9 cellular contexts compared by ENCODE assay signal in genomic region chr9:78103971-78104433, GRCh38.
DNase-seq lines count a peak whose midpoint lies in the region; ATAC-seq and TF ChIP-seq lines count a peak whose summit lies in the region.
"Had no signal": no experiment of that assay in that cellular context is flagged by ENCODE, and none has a peak within 500 bp of the region (broad histone marks: within the 10 kb centered on the region; RNA-seq: fewer than 3 reads in every experiment).

No MANE protein-coding gene starts in this region.

- CTCF ChIA-PET in CD4-positive, alpha-beta T cell (lab: Charles Lee) = no interaction called here
- CTCF ChIA-PET in Calu3 (lab: Charles Lee) = no interaction called here

- no TSS peak for BruUV-seq in Calu3 (replicated peaks; lab: Mats Ljungman, UMichigan)

- H3K27me3 Mint-ChIP-seq in CD4-positive, alpha-beta T cell = no peaks in the 10 kb centered on the region
- no peaks in the 10 kb centered on the region for H3K27me3 Mint-ChIP-seq in activated T-helper 17 cell treated with anti-CD3 and anti-CD28 coated beads, Interleukin-2, amount 50 U/mL, for 72 hours
- H3K27me3 Mint-ChIP-seq in Calu3 (ENCODE audit: unreplicated experiment) = no peaks in the 10 kb centered on the region

- peak overlapping the region; percentile 48 for H3K27ac Mint-ChIP-seq in CD4-positive, alpha-beta T cell
- peak overlapping the region; percentile 15 for H3K27ac Mint-ChIP-seq in activated T-helper 17 cell treated with anti-CD3 and anti-CD28 coated beads, Interleukin-2, amount 50 U/mL, for 72 hours
- no peak overlapping the region for H3K27ac Mint-ChIP-seq in Calu3 (ENCODE audit: unreplicated experiment)

- POLR2A ChIA-PET in CD4-positive, alpha-beta T cell (lab: Charles Lee) = interaction anchor here (0.6 kb wide), 1 partner anchor 22 kb away, joined by 5 read pairs; no protein-coding TSS in a partner anchor

- no peak for ATAC-seq in CD4-positive, alpha-beta T cell (ENCODE audit: poor library complexity)
- ATAC-seq in GM19467 (IDR thresholded peaks at IDR 0.05; ENCODE audit: unreplicated experiment) (peak; percentile 67), HG03460 (IDR thresholded peaks at IDR 0.05; ENCODE audit: unreplicated experiment) (peak; percentile 69)
- peak; percentile 78 for ATAC-seq in activated T-helper 17 cell treated with anti-CD3 and anti-CD28 coated beads, Interleukin-2, amount 50 U/mL, for 72 hours (replicated peaks)

- intact Hi-C loops in CD4-positive, alpha-beta T cell (cut with DNase I, micrococcal nuclease) = no loop called here
- intact Hi-C loops in Calu3 (cut with micrococcal nuclease; ENCODE audit: unreplicated experiment) = no loop called here

- H3K9me3 ChIP-seq in CD4-positive, alpha-beta T cell (ENCODE audit: control insufficient read depth, low read length) = no peaks in the 10 kb centered on the region

- peaks cover 4% of the 10 kb centered on the region for H3K36me3 Mint-ChIP-seq in CD4-positive, alpha-beta T cell (ENCODE audit: low read depth)
- no peaks in the 10 kb centered on the region for H3K36me3 Mint-ChIP-seq in activated T-helper 17 cell treated with anti-CD3 and anti-CD28 coated beads, Interleukin-2, amount 50 U/mL, for 72 hours (ENCODE audit: low read depth)
- no peaks in the 10 kb centered on the region for H3K36me3 Mint-ChIP-seq in Calu3 (ENCODE audit: insufficient read depth, unreplicated experiment)

- peak overlapping the region; percentile 59 for H3K4me3 Mint-ChIP-seq in CD4-positive, alpha-beta T cell
- H3K4me3 Mint-ChIP-seq in activated T-helper 17 cell treated with anti-CD3 and anti-CD28 coated beads, Interleukin-2, amount 50 U/mL, for 72 hours = peak overlapping the region; percentile 25
- H3K4me3 Mint-ChIP-seq in Calu3 (ENCODE audit: low read depth, unreplicated experiment) = no peak overlapping the region

- no peaks in the 10 kb centered on the region for H3K27me3 ChIP-seq in CD4-positive, alpha-beta T cell (ENCODE audit: control insufficient read depth, insufficient read depth, low read length)

- DNase-seq in CD4-positive, alpha-beta T cell = no peak
- DNase-seq in NCI-H446 (lab: John Stamatoyannopoulos, UW) = no peak
- DNase-seq in Calu3 = no peak
- no peak for DNase-seq in SW480 (ENCODE audit: low spot score)
- DNase-seq in NCI-H226 = no peak
- DNase-seq: central memory CD4-positive, alpha-beta T cell had no signal

- peaks cover 8% of the 10 kb centered on the region for H3K9me3 Mint-ChIP-seq in CD4-positive, alpha-beta T cell
- peaks cover 4% of the 10 kb centered on the region for H3K9me3 Mint-ChIP-seq in activated T-helper 17 cell treated with anti-CD3 and anti-CD28 coated beads, Interleukin-2, amount 50 U/mL, for 72 hours
- no peaks in the 10 kb centered on the region for H3K9me3 Mint-ChIP-seq in Calu3 (ENCODE audit: low read depth, unreplicated experiment)

- no peak for TF ChIP-seq CTCF in CD4-positive, alpha-beta T cell (IDR thresholded peaks at IDR 0.05)
- no peak for TF ChIP-seq CTCF in Calu3 (IDR thresholded peaks at IDR 0.05; ENCODE audit: unreplicated experiment)

- H3K4me1 Mint-ChIP-seq in CD4-positive, alpha-beta T cell (ENCODE audit: low read depth) = peaks cover 28% of the 10 kb centered on the region
- H3K4me1 Mint-ChIP-seq in activated T-helper 17 cell treated with anti-CD3 and anti-CD28 coated beads, Interleukin-2, amount 50 U/mL, for 72 hours = peaks cover 16% of the 10 kb centered on the region
- no peaks in the 10 kb centered on the region for H3K4me1 Mint-ChIP-seq in Calu3 (ENCODE audit: low read depth, unreplicated experiment)

- H3K27ac ChIP-seq in CD4-positive, alpha-beta T cell (ENCODE audit: low read depth, low read length) = no peak overlapping the region
